Comparison of ENCODE assay signal across 1 cellular context in the genomic region with DNA sequence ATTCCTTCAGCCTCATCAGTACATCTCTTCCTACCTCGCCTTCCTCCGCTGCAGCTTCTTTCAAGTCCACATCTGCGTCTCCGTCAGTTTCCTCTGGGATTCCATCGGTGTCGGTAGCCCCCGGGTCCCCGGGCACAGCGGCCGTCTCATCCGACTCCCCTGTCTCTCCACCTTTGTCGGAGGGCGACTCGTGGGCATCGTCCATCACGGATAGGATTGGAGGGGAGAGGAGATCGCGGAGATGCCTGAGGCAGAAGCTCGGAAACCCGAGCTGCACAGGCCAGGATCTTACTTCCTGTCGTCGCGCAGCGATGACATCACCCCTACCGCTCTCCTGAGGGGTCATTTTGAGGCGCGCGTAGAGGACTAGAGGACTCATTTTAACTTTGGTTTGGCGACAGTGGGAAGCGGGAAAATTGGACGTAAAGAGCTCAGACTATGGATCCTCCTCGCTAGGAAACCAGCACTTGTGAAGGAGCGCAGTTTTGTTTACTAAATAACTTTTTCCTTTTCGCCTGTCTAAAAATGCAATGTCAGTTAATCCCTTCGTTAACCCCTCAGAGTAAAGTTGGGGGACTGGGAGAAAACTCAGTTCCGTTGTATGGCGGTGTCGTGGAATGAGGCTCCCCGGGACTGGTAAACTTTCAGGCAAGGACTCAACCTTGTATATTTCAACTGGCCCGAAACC.
TF ChIP-seq lines count a peak whose summit lies in the region.

TSS of gene TAF11 (minus strand) at position 290 of the 688 bp plus-strand sequence. CDS start at position 205, 85 bp downstream.

TF ChIP-seq in HEK293, 187 proteins besides CTCF, POLR2A, EP300 and RAD21 (continued from another document and continues in another):
- peak; percentile 96 for TF ChIP-seq PRDM10 (tag by site-specific recombination; IDR thresholded peaks at IDR 0.05)
- TF ChIP-seq ZNF202 (tag by site-specific recombination; IDR thresholded peaks at IDR 0.05; ENCODE audit: borderline replicate concordance), result no peak
- TF ChIP-seq ZNF169 (tag by site-specific recombination; IDR thresholded peaks at IDR 0.05), result no peak
- no peak for TF ChIP-seq ZNF596 (tag by site-specific recombination; IDR thresholded peaks at IDR 0.05)
- no peak for TF ChIP-seq ZNF791 (tag by site-specific recombination; IDR thresholded peaks at IDR 0.05)
- TF ChIP-seq, protein P1, sequence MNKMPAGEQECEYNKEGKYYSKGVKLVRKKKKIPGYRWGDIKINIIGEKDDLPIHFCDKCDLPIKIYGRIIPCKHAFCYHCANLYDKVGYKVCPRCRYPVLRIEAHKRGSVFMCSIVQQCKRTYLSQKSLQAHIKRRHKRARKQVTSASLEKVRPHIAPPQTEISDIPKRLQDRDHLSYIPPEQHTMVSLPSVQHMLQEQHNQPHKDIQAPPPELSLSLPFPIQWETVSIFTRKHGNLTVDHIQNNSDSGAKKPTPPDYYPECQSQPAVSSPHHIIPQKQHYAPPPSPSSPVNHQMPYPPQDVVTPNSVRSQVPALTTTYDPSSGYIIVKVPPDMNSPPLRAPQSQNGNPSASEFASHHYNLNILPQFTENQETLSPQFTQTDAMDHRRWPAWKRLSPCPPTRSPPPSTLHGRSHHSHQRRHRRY (tag by site-specific recombination; IDR thresholded peaks at IDR 0.05), result no peak
- TF ChIP-seq ZBTB26 (tag by site-specific recombination; optimal IDR thresholded peaks at IDR 0.05), result peak; percentile 55
- peak; percentile 84 for TF ChIP-seq SP7 (tag by site-specific recombination; IDR thresholded peaks at IDR 0.05)
- no peak for TF ChIP-seq ZNF830 (tag by site-specific recombination; IDR thresholded peaks at IDR 0.05; ENCODE audit: low read depth)
- peak; percentile 91 for TF ChIP-seq ZNF2 (tag by site-specific recombination; IDR thresholded peaks at IDR 0.05)
- peak; percentile 96 for TF ChIP-seq ZBTB48 (tag by site-specific recombination; IDR thresholded peaks at IDR 0.05)
- TF ChIP-seq ZNF16 (tag by site-specific recombination; IDR thresholded peaks at IDR 0.05; ENCODE audit: low read depth), result no peak
- TF ChIP-seq ZNF10 (tag by site-specific recombination; IDR thresholded peaks at IDR 0.05), result no peak
- peak; percentile 70 for TF ChIP-seq KLF17 (tag by site-specific recombination; IDR thresholded peaks at IDR 0.05)
- peak; percentile 42; the same call in 1 of the 2 replicates for TF ChIP-seq ZNF843 (tag by site-specific recombination; IDR thresholded peaks at IDR 0.05)
- TF ChIP-seq ZNF670 (tag by site-specific recombination; IDR thresholded peaks at IDR 0.05; ENCODE audit: low read depth), result no peak
- TF ChIP-seq, protein P2, sequence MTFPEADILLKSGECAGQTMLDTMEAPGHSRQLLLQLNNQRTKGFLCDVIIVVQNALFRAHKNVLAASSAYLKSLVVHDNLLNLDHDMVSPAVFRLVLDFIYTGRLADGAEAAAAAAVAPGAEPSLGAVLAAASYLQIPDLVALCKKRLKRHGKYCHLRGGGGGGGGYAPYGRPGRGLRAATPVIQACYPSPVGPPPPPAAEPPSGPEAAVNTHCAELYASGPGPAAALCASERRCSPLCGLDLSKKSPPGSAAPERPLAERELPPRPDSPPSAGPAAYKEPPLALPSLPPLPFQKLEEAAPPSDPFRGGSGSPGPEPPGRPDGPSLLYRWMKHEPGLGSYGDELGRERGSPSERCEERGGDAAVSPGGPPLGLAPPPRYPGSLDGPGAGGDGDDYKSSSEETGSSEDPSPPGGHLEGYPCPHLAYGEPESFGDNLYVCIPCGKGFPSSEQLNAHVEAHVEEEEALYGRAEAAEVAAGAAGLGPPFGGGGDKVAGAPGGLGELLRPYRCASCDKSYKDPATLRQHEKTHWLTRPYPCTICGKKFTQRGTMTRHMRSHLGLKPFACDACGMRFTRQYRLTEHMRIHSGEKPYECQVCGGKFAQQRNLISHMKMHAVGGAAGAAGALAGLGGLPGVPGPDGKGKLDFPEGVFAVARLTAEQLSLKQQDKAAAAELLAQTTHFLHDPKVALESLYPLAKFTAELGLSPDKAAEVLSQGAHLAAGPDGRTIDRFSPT (tag by site-specific recombination; IDR thresholded peaks at IDR 0.05), result no peak
- TF ChIP-seq PRDM6 (tag by site-specific recombination; IDR thresholded peaks at IDR 0.05), result no peak
- no peak for TF ChIP-seq ZNF677 (tag by site-specific recombination; IDR thresholded peaks at IDR 0.05)
- peak; percentile 95 for TF ChIP-seq ZNF629 (tag by site-specific recombination; IDR thresholded peaks at IDR 0.05)
- no peak for TF ChIP-seq ZNF274 (IDR thresholded peaks at IDR 0.05; ENCODE audit: low read length)
- no peak for TF ChIP-seq ZNF274 (tag by site-specific recombination; IDR thresholded peaks at IDR 0.05; ENCODE audit: borderline replicate concordance)
- TF ChIP-seq ZNF530 (tag by site-specific recombination; IDR thresholded peaks at IDR 0.05; ENCODE audit: low read depth), result no peak
- TF ChIP-seq BCL11A (tag by site-specific recombination; IDR thresholded peaks at IDR 0.05; ENCODE audit: low read depth), result peak; percentile 77
- TF ChIP-seq, protein P3, sequence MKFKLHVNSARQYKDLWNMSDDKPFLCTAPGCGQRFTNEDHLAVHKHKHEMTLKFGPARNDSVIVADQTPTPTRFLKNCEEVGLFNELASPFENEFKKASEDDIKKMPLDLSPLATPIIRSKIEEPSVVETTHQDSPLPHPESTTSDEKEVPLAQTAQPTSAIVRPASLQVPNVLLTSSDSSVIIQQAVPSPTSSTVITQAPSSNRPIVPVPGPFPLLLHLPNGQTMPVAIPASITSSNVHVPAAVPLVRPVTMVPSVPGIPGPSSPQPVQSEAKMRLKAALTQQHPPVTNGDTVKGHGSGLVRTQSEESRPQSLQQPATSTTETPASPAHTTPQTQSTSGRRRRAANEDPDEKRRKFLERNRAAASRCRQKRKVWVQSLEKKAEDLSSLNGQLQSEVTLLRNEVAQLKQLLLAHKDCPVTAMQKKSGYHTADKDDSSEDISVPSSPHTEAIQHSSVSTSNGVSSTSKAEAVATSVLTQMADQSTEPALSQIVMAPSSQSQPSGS (tag by site-specific recombination; IDR thresholded peaks at IDR 0.05; ENCODE audit: low read depth), result peak; percentile 98
- peak; percentile 65; the same call in 1 of the 2 replicates for TF ChIP-seq TRIM28 (IDR thresholded peaks at IDR 0.05; ENCODE audit: borderline replicate concordance, low read length)
- peak; percentile 71 for TF ChIP-seq GLIS2 (tag by site-specific recombination; IDR thresholded peaks at IDR 0.05)
- no peak for TF ChIP-seq ZNF221 (tag by site-specific recombination; IDR thresholded peaks at IDR 0.05; ENCODE audit: borderline replicate concordance)
- TF ChIP-seq ZNF501 (tag by site-specific recombination; IDR thresholded peaks at IDR 0.05), result peak; percentile 72; the same call in 1 of the 2 replicates
- TF ChIP-seq ZNF132 (tag by site-specific recombination; IDR thresholded peaks at IDR 0.05; ENCODE audit: borderline replicate concordance), result no peak
- TF ChIP-seq ZBTB7A (tag by site-specific recombination; IDR thresholded peaks at IDR 0.05; ENCODE audit: low read depth), result no peak
- no peak for TF ChIP-seq ZNF23 (tag by site-specific recombination; IDR thresholded peaks at IDR 0.05; ENCODE audit: borderline replicate concordance)
- peak; percentile 94 for TF ChIP-seq IKZF3 (tag by site-specific recombination; IDR thresholded peaks at IDR 0.05)
- no peak for TF ChIP-seq ZNF148 (tag by site-specific recombination; IDR thresholded peaks at IDR 0.05; ENCODE audit: borderline replicate concordance)
- no peak for TF ChIP-seq ZNF211 (tag by site-specific recombination; IDR thresholded peaks at IDR 0.05; ENCODE audit: low read depth)
- TF ChIP-seq ZNF140 (tag by site-specific recombination; IDR thresholded peaks at IDR 0.05), result no peak
- no peak for TF ChIP-seq ZNF155 (tag by site-specific recombination; IDR thresholded peaks at IDR 0.05)
- TF ChIP-seq ZSCAN30 (tag by site-specific recombination; IDR thresholded peaks at IDR 0.05), result peak; percentile 61; the same call in 1 of the 2 replicates
- TF ChIP-seq ZNF548 (tag by site-specific recombination; IDR thresholded peaks at IDR 0.05), result no peak
- TF ChIP-seq ZNF76 (tag by site-specific recombination; IDR thresholded peaks at IDR 0.05; ENCODE audit: borderline replicate concordance, low read depth), result peak; percentile 75
- 0 out of 2 replicates have a peak, but pooled peaks have one; percentile 18 for TF ChIP-seq ZNF391 (tag by site-specific recombination; IDR thresholded peaks at IDR 0.05; ENCODE audit: borderline replicate concordance, low read depth)
- no peak for TF ChIP-seq ZNF792 (tag by site-specific recombination; IDR thresholded peaks at IDR 0.05)
- TF ChIP-seq ZNF768 (tag by site-specific recombination; IDR thresholded peaks at IDR 0.05), result no peak
- TF ChIP-seq ZNF513 (tag by site-specific recombination; IDR thresholded peaks at IDR 0.05), result no peak
- peak; percentile 61; the same call in 1 of the 2 replicates for TF ChIP-seq GLIS1 (tag by site-specific recombination; IDR thresholded peaks at IDR 0.05)
